Comparison of ENCODE assay signal across 1 cellular context in genomic region chr2:43406643-43407042, GRCh38.
A peak's percentile ranks its signal among the peaks of the same experiment; 100 is the strongest.
TF ChIP-seq lines count a peak whose summit lies in the region.

No MANE protein-coding gene starts in this region.

TF ChIP-seq in HepG2, 621 proteins besides CTCF, POLR2A, EP300 and RAD21 (continued from another document):
- TF ChIP-seq ZNF263 (CRISPR knock-in tag; IDR thresholded peaks at IDR 0.05) (no peak), ZNF598 (CRISPR knock-in tag; IDR thresholded peaks at IDR 0.05; ENCODE audit: borderline replicate concordance) (0 out of 2 replicates have a peak, but pooled peaks have one; percentile 20)
